9 cellular contexts compared by ENCODE assay signal in genomic region chr19:53196777-53197396, GRCh38. TPM values are rescaled to one million over a fixed set of nuclear protein-coding genes. Genes with fewer than 3 reads are reported as not detected.
DNase-seq lines count a peak whose midpoint lies in the region; ATAC-seq and TF ChIP-seq lines count a peak whose summit lies in the region.
"Had no signal": no experiment of that assay in that cellular context is flagged by ENCODE, and none has a peak within 500 bp of the region (broad histone marks: within the 10 kb centered on the region; RNA-seq: fewer than 3 reads in every experiment).

No MANE protein-coding gene starts in this region.

- intact Hi-C loops in CD4-positive, alpha-beta T cell (cut with DNase I, micrococcal nuclease): loop anchor here (1.0 to 10.0 kb wide), 13 partner anchors 55 to 830 kb away; partner anchors contain the start of genes ZNF525 (in 2 of the 2), ZNF761 (in 2 of the 2), ZNF160 (in 1 of the 2) and ZNF677 (in 1 of the 2)

- CTCF ChIA-PET in CD4-positive, alpha-beta T cell (lab: Charles Lee): no interaction called here

- TF ChIP-seq CTCF in CD4-positive, alpha-beta T cell (IDR thresholded peaks at IDR 0.05): no peak
- TF ChIP-seq CTCF in HFF-Myc (IDR thresholded peaks at IDR 0.05; ENCODE audit: low read depth, low read length, missing control alignments): no peak

- H3K4me3 ChIP-seq in HFF-Myc (replicated peaks; ENCODE audit: low read depth, low read length) (peak overlapping the region; percentile 47), muscle layer of duodenum (ENCODE audit: low read depth in 1 of 2, low read length in 2 of 2) (peak overlapping the region; percentile 89)

- no peaks in the 10 kb centered on the region for H3K27me3 ChIP-seq in CD4-positive, alpha-beta T cell (ENCODE audit: control insufficient read depth, insufficient read depth, low read length)
- H3K27me3 ChIP-seq in muscle layer of duodenum (ENCODE audit: low read depth, low read length): no peaks in the 10 kb centered on the region

- peak overlapping the region; percentile 81 for H3K27ac ChIP-seq in CD4-positive, alpha-beta T cell (ENCODE audit: low read depth, low read length)
- H3K27ac ChIP-seq in muscle layer of duodenum (ENCODE audit: low read length): peak overlapping the region; percentile 86

- DNase-seq in CD4-positive, alpha-beta T cell: peak; percentile 91 to 99 (median 98)
- DNase-seq in HFF-Myc (ENCODE audit: extremely low read depth, low read depth): no peak
- DNase-seq in NOMO-1 treated with dmso at 0.1 percent for 144 hours (lab: John Stamatoyannopoulos, UW; ENCODE audit: unreplicated experiment): peak; percentile 77
- DNase-seq in activated T-helper 1 cell treated with Interleukin-2 at 50 U/mL for 16 hours (ENCODE audit: low read depth): peak; percentile 91
- DNase-seq in fibroblast of gingiva (ENCODE audit: low read depth): peak; percentile 89
- DNase-seq in stimulated activated CD8-positive, alpha-beta memory T cell treated with anti-CD3 and anti-CD28 coated beads, Interleukin-4, amount 100 ng/mL, for 24 hours (ENCODE audit: low read depth): peak; percentile 96
- no peak for DNase-seq in NCI-H1694 (lab: John Stamatoyannopoulos, UW)

- H3K9me3 ChIP-seq in CD4-positive, alpha-beta T cell (ENCODE audit: control insufficient read depth, low read length): peaks cover 44% of the 10 kb centered on the region
- peaks cover 11 to 13% of the 10 kb centered on the region in 2 donors for H3K9me3 ChIP-seq in muscle layer of duodenum (ENCODE audit: control insufficient read depth in 1 of 2, low read length in 2 of 2)

- H3K9me3 Mint-ChIP-seq in CD4-positive, alpha-beta T cell: peaks cover 7% of the 10 kb centered on the region

- peak overlapping the region; percentile 92 for H3K27ac Mint-ChIP-seq in CD4-positive, alpha-beta T cell

- peak; percentile 83 for ATAC-seq in CD4-positive, alpha-beta T cell (ENCODE audit: poor library complexity)

- peak overlapping the region; percentile 95 for H3K4me3 Mint-ChIP-seq in CD4-positive, alpha-beta T cell

- peaks cover 40% of the 10 kb centered on the region for H3K4me1 Mint-ChIP-seq in CD4-positive, alpha-beta T cell (ENCODE audit: low read depth)

- peaks cover 0 to 20% of the 10 kb centered on the region in 2 donors for H3K4me1 ChIP-seq in muscle layer of duodenum (ENCODE audit: control insufficient read depth in 1 of 2, insufficient read depth in 2 of 2, low read length in 2 of 2)

- H3K36me3 Mint-ChIP-seq in CD4-positive, alpha-beta T cell (ENCODE audit: low read depth): peaks cover 74% of the 10 kb centered on the region

- H3K36me3 ChIP-seq in muscle layer of duodenum (ENCODE audit: control insufficient read depth in 1 of 2, insufficient read depth in 2 of 2, low read length in 2 of 2): peaks cover 0 to 30% of the 10 kb centered on the region in 2 donors

- POLR2A ChIA-PET in CD4-positive, alpha-beta T cell (lab: Charles Lee): interaction anchor here (1.0 kb wide), 1 partner anchor 324 kb away, joined by 4 read pairs; no protein-coding TSS in a partner anchor

- H3K27me3 Mint-ChIP-seq in CD4-positive, alpha-beta T cell: no peaks in the 10 kb centered on the region

RNA-seq across cellular contexts. Expression of gene ZNF665, which starts 3.7 kb away (rescaled TPM):
- 1 to 10 TPM; 2.1 to 3.2 TPM for total RNA-seq in CD4-positive, alpha-beta T cell
- total RNA-seq: HT1080 had no signal

RNA-seq across cellular contexts. Expression of gene ZNF347, which starts 38.0 kb away (rescaled TPM):
- total RNA-seq in CD4-positive, alpha-beta T cell: 1 to 10 TPM; 3.8 to 3.9 TPM

RNA-seq across cellular contexts. Expression of gene ZNF677, which starts 57.8 kb away (rescaled TPM):
- total RNA-seq in CD4-positive, alpha-beta T cell: 1 to 10 TPM; 5.2 to 6.4 TPM
- total RNA-seq: HT1080 had no signal

Comparison
In these comparisons a context has a peak if more than half of its experiments do, and no peak if none do; other contexts are left out.
1. DNase-seq: peak in CD4-positive, alpha-beta T cell (10 of 10), NOMO-1 treated with dmso at 0.1 percent for 144 hours (single experiment), activated T-helper 1 cell treated with Interleukin-2 at 50 U/mL for 16 hours (single experiment), fibroblast of gingiva (single experiment) and stimulated activated CD8-positive, alpha-beta memory T cell treated with anti-CD3 and anti-CD28 coated beads, Interleukin-4, amount 100 ng/mL, for 24 hours (single experiment); none in HFF-Myc (single experiment) and NCI-H1694 (single experiment).